ENCODE assay signal across 27 cellular contexts in genomic region chr10:60970526-60970925, GRCh38. TPM values are rescaled to one million over a fixed set of nuclear protein-coding genes. Genes with fewer than 3 reads are reported as not detected.
"Had no signal": no experiment of that assay in that cellular context is flagged by ENCODE, and none has a peak within 500 bp of the region (broad histone marks: within the 10 kb centered on the region; RNA-seq: fewer than 3 reads in every experiment).

No MANE protein-coding gene starts in this region.

- H3K9me3 ChIP-seq: colonic mucosa, esophagus squamous epithelium, gastrocnemius medialis, heart right ventricle, left lung, lower lobe of right lung had no signal

- H2AFZ ChIP-seq: hepatocyte had no signal

- H3K27ac ChIP-seq: colonic mucosa, epithelial cell of prostate, esophagus squamous epithelium, gastrocnemius medialis, heart right ventricle, hepatocyte, left lung, lower lobe of right lung had no signal

- H3K36me3 ChIP-seq: colonic mucosa, esophagus squamous epithelium, gastrocnemius medialis, heart right ventricle, left lung, lower lobe of right lung had no signal

- H3K4me1 ChIP-seq: colonic mucosa, gastrocnemius medialis, left lung, lower lobe of right lung had no signal

- H3K27me3 ChIP-seq: colonic mucosa, esophagus squamous epithelium, gastrocnemius medialis, heart right ventricle, hepatocyte, left lung had no signal

- H3K4me3 ChIP-seq: colonic mucosa, esophagus squamous epithelium, gastrocnemius medialis, heart right ventricle, hepatocyte, left lung, lower lobe of right lung had no signal

- DNase-seq: colonic mucosa; cortex of kidney; effector CD8-positive, alpha-beta T cell; effector memory CD8-positive, alpha-beta T cell; endodermal cell; erythroblast; esophagus squamous epithelium; foreskin fibroblast; foreskin melanocyte; gastrocnemius medialis; glutamatergic neuron; head of caudate nucleus; heart right ventricle; hypothalamus; immature natural killer cell; left cardiac atrium; left lung; left ventricle myocardium superior; lower lobe of right lung; mesenchymal stem cell; midbrain; naive thymus-derived CD4-positive, alpha-beta T cell had no signal

- ATAC-seq: effector memory CD8-positive, alpha-beta T cell; esophagus mucosa; gastrocnemius medialis; heart right ventricle; left cardiac atrium; left lung; left ventricle myocardium superior; lower lobe of right lung; naive thymus-derived CD4-positive, alpha-beta T cell had no signal

- FAIRE-seq: endometrium, keratinocyte had no signal

- H3K79me2 ChIP-seq: hepatocyte had no signal

- H3K4me2 ChIP-seq: hepatocyte had no signal

RNA-seq across cellular contexts. Expression of gene RHOBTB1, which starts 26.5 kb away (rescaled TPM):
- polyA plus RNA-seq: naive thymus-derived CD4-positive, alpha-beta T cell had no signal
